Comparison of ENCODE assay signal across 27 cellular contexts in genomic region chr1:220182081-220182480, GRCh38.
DNase-seq lines count a peak whose midpoint lies in the region; ATAC-seq, FAIRE-seq and TF ChIP-seq lines count a peak whose summit lies in the region.
"Had no signal": no experiment of that assay in that cellular context is flagged by ENCODE, and none has a peak within 500 bp of the region (broad histone marks: within the 10 kb centered on the region; RNA-seq: fewer than 3 reads in every experiment).

No MANE protein-coding gene starts in this region.

- no peak overlapping the region for H3K4me3 ChIP-seq in SK-N-SH (ENCODE audit: low read depth in 2 of 2, low read length in 1 of 2)
- H3K4me3 ChIP-seq in H1 (ENCODE audit: extremely low read depth in 1 of 4, insufficient read depth in 2 of 4, low read depth in 3 of 4, low read length in 4 of 4): no peak overlapping the region
- H3K4me3 ChIP-seq in osteoblast (ENCODE audit: insufficient read depth, low read length): no peak overlapping the region
- no peak overlapping the region for H3K4me3 ChIP-seq in effector memory CD4-positive, alpha-beta T cell (ENCODE audit: insufficient read depth, low read depth, low read length, poor library complexity, severe bottlenecking)
- H3K4me3 ChIP-seq: BLaER1 treated with 17β-estradiol and CSF1 and Interleukin-3, amounts not matched to agents 10 nM and 100 nM; K562; PC-9 had no signal

- peaks cover 40% of the 10 kb centered on the region for H3K36me3 Mint-ChIP-seq in activated CD8-positive, alpha-beta T cell treated with anti-CD3 and anti-CD28 coated beads for 36 hours (ENCODE audit: low read depth)
- H3K36me3 Mint-ChIP-seq in endothelial cell (ENCODE audit: low read depth, unreplicated experiment): peaks cover 16% of the 10 kb centered on the region

- no peaks in the 10 kb centered on the region for H3K9me2 ChIP-seq in SK-N-SH

- H3K23ac ChIP-seq in H1 (ENCODE audit: insufficient read length): no peak overlapping the region

- H4K20me1 ChIP-seq in SK-N-SH (ENCODE audit: insufficient read depth) (no peaks in the 10 kb centered on the region), H1 (replicated peaks in 1 of 2; ENCODE audit: control insufficient read depth in 1 of 2, insufficient read depth in 2 of 2, low read length in 2 of 2) (peaks cover 0 to 2% of the 10 kb centered on the region in 2 experiments), osteoblast (ENCODE audit: insufficient read depth, low read length) (peaks cover 2% of the 10 kb centered on the region)

- CTCF ChIA-PET in SK-N-SH (lab: Yijun Ruan, JAX): interaction anchor here (0.9 to 1.9 kb wide), 3 partner anchors 7 to 595 kb away, joined by 3 to 6 read pairs (median 3); no protein-coding TSS in a partner anchor
- CTCF ChIA-PET in H1 (lab: Charles Lee; ENCODE audit: partially characterized antibody): interaction anchor here (0.5 to 0.6 kb wide), 2 partner anchors 9 to 196 kb away, joined by 3 to 5 read pairs; no protein-coding TSS in a partner anchor
- CTCF ChIA-PET in activated CD8-positive, alpha-beta T cell treated with anti-CD3 and anti-CD28 coated beads for 36 hours (lab: Charles Lee): no interaction called here

- H3K79me1 ChIP-seq in H1 (ENCODE audit: low read depth, low read length): no peaks in the 10 kb centered on the region

- H3K79me2 ChIP-seq in SK-N-SH (ENCODE audit: insufficient read depth) (peaks cover 5% of the 10 kb centered on the region; the same call in 1 of the 2 replicates), H1 (ENCODE audit: control insufficient read depth in 1 of 2, insufficient read depth in 2 of 2, low read length in 2 of 2) (no peaks in the 10 kb centered on the region), osteoblast (ENCODE audit: insufficient read depth, low read length) (peaks cover 18% of the 10 kb centered on the region)

- H2BK20ac ChIP-seq in H1 (ENCODE audit: low read length): no peak overlapping the region

- no peak overlapping the region for H3K4ac ChIP-seq in H1 (replicated peaks; ENCODE audit: insufficient read length, low read depth, low read length)

- H3K9me3 ChIP-seq in SK-N-SH (no peaks in the 10 kb centered on the region), H1 (ENCODE audit: insufficient read depth in 2 of 2, low read depth in 1 of 2, low read length in 1 of 2) (no peaks in the 10 kb centered on the region), osteoblast (ENCODE audit: low read depth, low read length) (no peaks in the 10 kb centered on the region)
- H3K9me3 ChIP-seq in effector memory CD4-positive, alpha-beta T cell (ENCODE audit: control insufficient read depth, low read length): no peaks in the 10 kb centered on the region
- H3K9me3 ChIP-seq: BLaER1 treated with 17β-estradiol and CSF1 and Interleukin-3, amounts not matched to agents 10 nM and 100 nM had no signal

- H2BK5ac ChIP-seq in H1 (ENCODE audit: low read depth, low read length): no peak overlapping the region

- H3K23me2 ChIP-seq in H1 (ENCODE audit: low read depth, low read length): no peaks in the 10 kb centered on the region

- no peak for ATAC-seq in SK-N-SH treated with all-trans-retinoic acid at 6 μM for 48 hours
- no peak for ATAC-seq in activated CD8-positive, alpha-beta T cell treated with anti-CD3 and anti-CD28 coated beads for 36 hours
- ATAC-seq: HCT116, HepG2, K562 had no signal

- H2AFZ ChIP-seq in SK-N-SH (ENCODE audit: low read depth) (no peak overlapping the region), H1 (ENCODE audit: low read length) (no peak overlapping the region), osteoblast (ENCODE audit: low read length) (no peak overlapping the region)
- H2AFZ ChIP-seq: PC-9 had no signal

- TF ChIP-seq CTCF in SK-N-SH (IDR thresholded peaks at IDR 0.05) (no peak), H1 (IDR thresholded peaks at IDR 0.05; ENCODE audit: control extremely low read depth in 1 of 3, insufficient read depth in 1 of 3, low read depth in 1 of 3, low read length in 3 of 3) (no peak), osteoblast (IDR thresholded peaks at IDR 0.05; ENCODE audit: extremely low read depth, low read depth, low read length) (no peak), endothelial cell (IDR thresholded peaks at IDR 0.05; ENCODE audit: unreplicated experiment) (no peak)
- no peak for TF ChIP-seq CTCF in activated CD8-positive, alpha-beta T cell treated with anti-CD3 and anti-CD28 coated beads for 36 hours (IDR thresholded peaks at IDR 0.05)

- no peak overlapping the region for H2BK120ac ChIP-seq in H1 (replicated peaks; ENCODE audit: low read depth, low read length)

- peak overlapping the region in 1 of 2 experiments; percentile 67; a peak in 2 of 4 replicates for H3K27ac ChIP-seq in SK-N-SH (ENCODE audit: low read depth in 2 of 2, low read length in 1 of 2)
- H3K27ac ChIP-seq in H1 (ENCODE audit: low read depth, low read length): no peak overlapping the region
- H3K27ac ChIP-seq in osteoblast (ENCODE audit: low read depth, low read length): peak overlapping the region; percentile 5
- H3K27ac ChIP-seq in effector memory CD4-positive, alpha-beta T cell (ENCODE audit: insufficient read depth, low read length, poor library complexity, severe bottlenecking): no peak overlapping the region
- H3K27ac ChIP-seq: 22Rv1; BLaER1 treated with 17β-estradiol and CSF1 and Interleukin-3, amounts not matched to agents 10 nM and 100 nM; PC-9 had no signal

- H2BK15ac ChIP-seq in H1 (ENCODE audit: low read length): no peak overlapping the region

- no peak overlapping the region for H3K18ac ChIP-seq in H1 (ENCODE audit: extremely low read depth, low read length)

- no peak overlapping the region for H3K27ac Mint-ChIP-seq in activated CD8-positive, alpha-beta T cell treated with anti-CD3 and anti-CD28 coated beads for 36 hours
- H3K27ac Mint-ChIP-seq in endothelial cell (ENCODE audit: unreplicated experiment): no peak overlapping the region

- TF ChIP-seq RAD21 in SK-N-SH (IDR thresholded peaks at IDR 0.05; ENCODE audit: low read length) (no peak), H1 (IDR thresholded peaks at IDR 0.05 in 1 of 2, conservative IDR thresholded peaks at IDR 0.05 in 1 of 2; ENCODE audit: low read depth in 2 of 2, low read length in 2 of 2) (no peak)

- peak; percentile 55 for FAIRE-seq in H1 (lab: Jason Lieb, UNC)
- FAIRE-seq: GM19239, HepG2, K562 had no signal

- H2BK12ac ChIP-seq in H1 (ENCODE audit: low read depth, low read length): no peak overlapping the region

- WGBS in SK-N-SH (ENCODE audit: low lambda C conversion rate): 80% methylated on average over 1 of the region's 1 CpG
- 82% methylated on average over 1 of the region's 1 CpG; no CpG with 5 or more reads in 1 of the 2 experiments for WGBS in H1 (ENCODE audit: extremely low coverage in 1 of 2, insufficient coverage in 1 of 2, insufficient read length in 1 of 2, insufficient replicate concordance in 2 of 2, low coverage in 1 of 2, low lambda C conversion rate in 2 of 2, missing lambda C conversion rate in 1 of 2), 2 experiments

- peaks cover 0 to 10% of the 10 kb centered on the region in 2 experiments; a peak in 1 of 4 replicates for H3K4me1 ChIP-seq in SK-N-SH (ENCODE audit: control insufficient read depth in 1 of 2, insufficient read depth in 2 of 2, low read depth in 1 of 2, low read length in 1 of 2)
- no peaks in the 10 kb centered on the region for H3K4me1 ChIP-seq in H1 (replicated peaks in 1 of 4; ENCODE audit: control insufficient read depth in 3 of 4, insufficient read depth in 4 of 4, low read length in 3 of 4)
- H3K4me1 ChIP-seq in osteoblast (ENCODE audit: insufficient read depth, low read length): peaks cover 4% of the 10 kb centered on the region
- no peaks in the 10 kb centered on the region for H3K4me1 ChIP-seq in effector memory CD4-positive, alpha-beta T cell (ENCODE audit: control insufficient read depth, insufficient read depth, low read length, poor library complexity, severe bottlenecking)
- H3K4me1 ChIP-seq: BLaER1 treated with 17β-estradiol and CSF1 and Interleukin-3, amounts not matched to agents 10 nM and 100 nM had no signal

- POLR2A ChIA-PET in SK-N-SH (lab: Yijun Ruan, JAX) (no interaction called here), H1 (lab: Charles Lee; ENCODE audit: partially characterized antibody) (interaction anchor here (0.5 kb wide), 1 partner anchor 261 kb away, joined by 4 read pairs; no protein-coding TSS in a partner anchor)
- POLR2A ChIA-PET in activated CD8-positive, alpha-beta T cell treated with anti-CD3 and anti-CD28 coated beads for 36 hours (lab: Charles Lee): no interaction called here

- no peak for TF ChIP-seq EP300 in SK-N-SH (IDR thresholded peaks at IDR 0.05; ENCODE audit: borderline replicate concordance in 1 of 2, low read depth in 1 of 2, low read length in 1 of 2)
- TF ChIP-seq EP300 in H1 (IDR thresholded peaks at IDR 0.05; ENCODE audit: borderline replicate concordance in 1 of 2, low read depth in 2 of 2, low read length in 2 of 2): no peak

- H3K27me3 Mint-ChIP-seq in activated CD8-positive, alpha-beta T cell treated with anti-CD3 and anti-CD28 coated beads for 36 hours: no peaks in the 10 kb centered on the region
- no peaks in the 10 kb centered on the region for H3K27me3 Mint-ChIP-seq in endothelial cell (ENCODE audit: unreplicated experiment)
- H3K27me3 Mint-ChIP-seq: CD8-positive, alpha-beta memory T cell had no signal

- H3K9ac ChIP-seq in SK-N-SH: peak overlapping the region; percentile 8; the same call in 1 of the 2 replicates
- no peak overlapping the region for H3K9ac ChIP-seq in H1 (replicated peaks in 1 of 4; ENCODE audit: extremely low read depth in 1 of 4, low read depth in 3 of 4, low read length in 3 of 4)
- H3K9ac ChIP-seq: BLaER1 treated with 17β-estradiol and CSF1 and Interleukin-3, amounts not matched to agents 10 nM and 100 nM had no signal

- no peak overlapping the region for H3K14ac ChIP-seq in H1 (ENCODE audit: insufficient read length)

- H3K9me3 Mint-ChIP-seq in activated CD8-positive, alpha-beta T cell treated with anti-CD3 and anti-CD28 coated beads for 36 hours: no peaks in the 10 kb centered on the region
- H3K9me3 Mint-ChIP-seq in endothelial cell (ENCODE audit: unreplicated experiment): no peaks in the 10 kb centered on the region
- H3K9me3 Mint-ChIP-seq: CD8-positive, alpha-beta memory T cell had no signal

- H4K91ac ChIP-seq in H1 (replicated peaks; ENCODE audit: insufficient read length, low read length): no peak overlapping the region

- no peak overlapping the region for H3K4me3 Mint-ChIP-seq in activated CD8-positive, alpha-beta T cell treated with anti-CD3 and anti-CD28 coated beads for 36 hours
- H3K4me3 Mint-ChIP-seq in endothelial cell (ENCODE audit: unreplicated experiment): no peak overlapping the region
- H3K4me3 Mint-ChIP-seq: CD8-positive, alpha-beta memory T cell had no signal

- no peak overlapping the region for H4K5ac ChIP-seq in H1 (ENCODE audit: insufficient read length, low read depth, low read length)

- no peak overlapping the region for H4K8ac ChIP-seq in H1 (ENCODE audit: extremely low read depth, insufficient read depth, low read length)

- intact Hi-C loops in activated CD8-positive, alpha-beta T cell treated with anti-CD3 and anti-CD28 coated beads for 36 hours (cut with micrococcal nuclease): no loop called here

- H3K56ac ChIP-seq in H1 (replicated peaks; ENCODE audit: insufficient read length, low read depth, low read length): no peak overlapping the region

- peaks cover 52 to 66% of the 10 kb centered on the region in 2 experiments for H3K36me3 ChIP-seq in SK-N-SH (replicated peaks in 1 of 2; ENCODE audit: control insufficient read depth in 1 of 2, insufficient read depth in 2 of 2, low read length in 1 of 2)
- H3K36me3 ChIP-seq in H1 (ENCODE audit: control insufficient read depth in 2 of 4, insufficient read depth in 4 of 4, low read length in 3 of 4): peaks cover 0 to 42% (median 4%) of the 10 kb centered on the region in 4 experiments; a peak in 5 of 8 replicates
- H3K36me3 ChIP-seq in osteoblast (ENCODE audit: insufficient read depth, low read length): peaks cover 22% of the 10 kb centered on the region
- H3K36me3 ChIP-seq in effector memory CD4-positive, alpha-beta T cell (ENCODE audit: control insufficient read depth, insufficient read depth, low read length): peaks cover 28% of the 10 kb centered on the region

- H2AK5ac ChIP-seq in H1 (ENCODE audit: low read depth, low read length): no peak overlapping the region

- H3K4me2 ChIP-seq in SK-N-SH (no peak overlapping the region), H1 (ENCODE audit: insufficient read depth in 1 of 2, low read depth in 2 of 2, low read length in 2 of 2) (no peak overlapping the region), osteoblast (ENCODE audit: insufficient read depth, low read length) (no peak overlapping the region)
- H3K4me2 ChIP-seq: BLaER1 treated with 17β-estradiol and CSF1 and Interleukin-3, amounts not matched to agents 10 nM and 100 nM; PC-9 had no signal

- no peaks in the 10 kb centered on the region for H3K27me3 ChIP-seq in SK-N-SH (ENCODE audit: insufficient read depth)
- no peaks in the 10 kb centered on the region for H3K27me3 ChIP-seq in H1 (replicated peaks in 1 of 4; ENCODE audit: control insufficient read depth in 3 of 4, extremely low read depth in 1 of 4, insufficient read depth in 3 of 4, low read length in 3 of 4)
- H3K27me3 ChIP-seq in osteoblast (ENCODE audit: insufficient read depth, low read length): no peaks in the 10 kb centered on the region
- H3K27me3 ChIP-seq in effector memory CD4-positive, alpha-beta T cell (replicated peaks; ENCODE audit: control insufficient read depth, insufficient read depth, low read length, poor library complexity, severe bottlenecking): no peaks in the 10 kb centered on the region
- H3K27me3 ChIP-seq: BLaER1 treated with 17β-estradiol and CSF1 and Interleukin-3, amounts not matched to agents 10 nM and 100 nM had no signal

- TF ChIP-seq POLR2A in H1 (IDR thresholded peaks at IDR 0.05; ENCODE audit: control extremely low read depth in 1 of 2, low read depth in 2 of 2, low read length in 2 of 2): no peak

- H3K4me1 Mint-ChIP-seq in activated CD8-positive, alpha-beta T cell treated with anti-CD3 and anti-CD28 coated beads for 36 hours (ENCODE audit: low read depth): peaks cover 3% of the 10 kb centered on the region
- H3K4me1 Mint-ChIP-seq in endothelial cell (ENCODE audit: unreplicated experiment): no peaks in the 10 kb centered on the region

- DNase-seq in SK-N-SH (no peak), H1 (ENCODE audit: low read depth in 1 of 2, low spot score in 2 of 2) (no peak), osteoblast (ENCODE audit: insufficient read length, low spot score, missing footprints) (no peak), cortex of kidney (lab: John Stamatoyannopoulos, UW) (no peak), endothelial cell (ENCODE audit: low spot score) (no peak)
- DNase-seq in activated CD8-positive, alpha-beta T cell treated with anti-CD3 and anti-CD28 coated beads for 36 hours: no peak
- no peak for DNase-seq in effector memory CD4-positive, alpha-beta T cell
- DNase-seq: Calu3; CD8-positive, alpha-beta memory T cell; GDM1; GOT3; NCI-H1092; NCI-H1436; NCI-H1930; NCI-H226; NCI-H510A treated with DMSO at 0.1 percent for 48 hours; NCI-H748 treated with DMSO at 0.1 percent for 48 hours; PC-9; RPMI8226; SHP77 had no signal

- peaks cover 15% of the 10 kb centered on the region for H3F3A ChIP-seq in SK-N-SH (replicated peaks; ENCODE audit: insufficient read depth)
